ENCODE assay signal across 9 cellular contexts in the genomic region with DNA sequence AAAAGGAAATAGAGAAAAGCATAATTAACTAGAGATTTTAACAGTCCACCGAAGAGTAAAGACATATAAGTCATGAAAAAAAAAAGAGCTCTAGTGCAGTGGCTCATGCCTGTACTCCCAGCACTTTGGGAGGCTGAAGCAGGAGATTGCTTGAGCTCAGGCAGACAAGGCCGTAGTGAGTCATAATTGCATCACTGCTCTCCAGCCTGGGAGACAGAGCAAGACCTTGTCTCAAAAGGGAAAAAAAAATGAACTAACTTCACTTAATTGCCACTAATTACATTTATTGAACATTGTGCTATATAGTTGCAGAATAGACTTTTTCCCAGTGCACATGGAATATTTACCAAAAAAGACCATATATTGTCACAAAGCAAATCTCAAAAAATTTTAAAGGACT.
DNase-seq lines count a peak whose midpoint lies in the region; ATAC-seq, FAIRE-seq and TF ChIP-seq lines count a peak whose summit lies in the region.
"Had no signal": no experiment of that assay in that cellular context is flagged by ENCODE, and none has a peak within 500 bp of the region (broad histone marks: within the 10 kb centered on the region; RNA-seq: fewer than 3 reads in every experiment).

No MANE protein-coding gene starts in this region.

- TF ChIP-seq POLR2A in GM12891 (IDR thresholded peaks at IDR 0.05; ENCODE audit: low read depth, low read length) (no peak), GM12878 (IDR thresholded peaks at IDR 0.05; ENCODE audit: low read depth, low read length) (no peak)

- POLR2A ChIA-PET in GM12878 (lab: Charles Lee), result no interaction called here
- POLR2A ChIA-PET in GM10248 (lab: Yijun Ruan, JAX), result no interaction called here

- H3K9me3 ChIP-seq in GM12878 (replicated peaks; ENCODE audit: control insufficient read depth, insufficient read depth, low read length), result no peaks in the 10 kb centered on the region; the same call in 2 of the 3 replicates

- TF ChIP-seq EP300 in GM12878 (IDR thresholded peaks at IDR 0.05; ENCODE audit: borderline replicate concordance in 1 of 2, control insufficient read depth in 1 of 2, low read depth in 2 of 2, low read length in 2 of 2), result no peak

- H4K20me1 ChIP-seq in GM12878 (ENCODE audit: control insufficient read depth, insufficient read depth), result no peaks in the 10 kb centered on the region

- in situ Hi-C loops in GM12878 (cut with MboI), result no loop called here

- DNase-seq in GM12891 (ENCODE audit: insufficient read length, low spot score) (no peak), NCI-H1105 treated with DMSO at 0.1 percent for 48 hours (lab: John Stamatoyannopoulos, UW) (peak; percentile 9), GM12878 (ENCODE audit: low read depth, low spot score) (no peak), non-pigmented ciliary epithelial cell (ENCODE audit: low read depth) (peak; percentile 86), anterior cingulate cortex (lab: John Stamatoyannopoulos, UW) (no peak), GM10248 (ENCODE audit: extremely low spot score) (no peak)
- no peak for DNase-seq in activated CD4-positive, CD25-positive, alpha-beta regulatory T cell (lab: John Stamatoyannopoulos, UW)
- DNase-seq: midbrain; stimulated activated CD4-positive, alpha-beta T cell treated with anti-CD3 and anti-CD28 coated beads, Interleukin-4, amount 100 ng/mL, for 24 hours had no signal

- TF ChIP-seq CTCF in GM12878 (IDR thresholded peaks at IDR 0.05 in 2 of 3, conservative IDR thresholded peaks at IDR 0.05 in 1 of 3; ENCODE audit: control insufficient read depth in 2 of 3, extremely low read depth in 1 of 3, insufficient read depth in 1 of 3, low read depth in 3 of 3, low read length in 3 of 3) (no peak), GM10248 (IDR thresholded peaks at IDR 0.05; ENCODE audit: control extremely low read depth, extremely low read depth, low read depth, missing control alignments) (no peak)

- RAD21 ChIA-PET in GM12878 (lab: Charles Lee; ENCODE audit: unreplicated experiment), result no interaction called here

- no peaks in the 10 kb centered on the region for H3K27me3 ChIP-seq in GM12878 (replicated peaks in 1 of 2; ENCODE audit: control insufficient read depth in 2 of 2, insufficient read depth in 2 of 2, low read length in 1 of 2)

- FAIRE-seq in GM12891 (lab: Jason Lieb, UNC) (peak; percentile 40), GM12878 (lab: Jason Lieb, UNC) (peak; percentile 27)

- peak; percentile 36; the same call in 1 of the 3 replicates for ATAC-seq in GM12878

- H3K4me3 ChIP-seq in GM12878, result no peak overlapping the region

- CTCF ChIA-PET in GM12878 (lab: Yijun Ruan, JAX) (no interaction called here), GM10248 (lab: Yijun Ruan, JAX) (interaction anchor here (1.4 kb wide), 1 partner anchor 11 kb away, joined by 3 read pairs; no protein-coding TSS in a partner anchor)

- no peak for TF ChIP-seq RAD21 in GM12878 (IDR thresholded peaks at IDR 0.05; ENCODE audit: insufficient read depth, low read depth, low read length)

- SMC1A ChIA-PET in GM12878 (lab: Charles Lee; ENCODE audit: uncharacterized antibody, unreplicated experiment), result interaction anchor here (0.6 to 0.9 kb wide), 3 partner anchors 266 to 1353 kb away, joined by 3 read pairs; no protein-coding TSS in a partner anchor

- H3K4me1 ChIP-seq in GM12878 (ENCODE audit: control insufficient read depth, insufficient read depth, low read length), result no peaks in the 10 kb centered on the region

- WGBS in GM12878 (ENCODE audit: insufficient coverage, insufficient replicate concordance, low lambda C conversion rate, missing lambda C conversion rate), result 48% methylated on average over 2 of the region's 2 CpGs

- H2AFZ ChIP-seq in GM12878 (ENCODE audit: control insufficient read depth, low read depth, low read length), result no peak overlapping the region

- H3K27ac ChIP-seq in GM12878 (ENCODE audit: control insufficient read depth, insufficient read depth), result no peak overlapping the region

- BruUV-seq in GM12878 (replicated peaks; lab: Mats Ljungman, UMichigan), result no TSS peak

- no peaks in the 10 kb centered on the region for H3K36me3 ChIP-seq in GM12878 (ENCODE audit: control insufficient read depth in 2 of 2, insufficient read depth in 2 of 2, low read length in 1 of 2)

- no peaks in the 10 kb centered on the region for H3K79me2 ChIP-seq in GM12878 (ENCODE audit: control insufficient read depth, insufficient read depth, low read length)

- intact Hi-C loops in GM12878 (cut with micrococcal nuclease; ENCODE audit: unreplicated experiment), result no loop called here

- H3K4me2 ChIP-seq in GM12878 (ENCODE audit: control insufficient read depth, insufficient read depth), result no peak overlapping the region

- no peak overlapping the region for H3K9ac ChIP-seq in GM12878 (ENCODE audit: control insufficient read depth, insufficient read depth, low read length)

TF ChIP-seq in GM12891, 5 proteins besides CTCF, POLR2A, EP300 and RAD21:
- no peak for TF ChIP-seq POLR2AphosphoS5 (IDR thresholded peaks at IDR 0.05; ENCODE audit: low read depth, low read length)
- TF ChIP-seq POU2F2 (IDR thresholded peaks at IDR 0.05; ENCODE audit: low read depth, low read length), result no peak
- TF ChIP-seq SPI1 (IDR thresholded peaks at IDR 0.05; ENCODE audit: low read depth, low read length), result no peak
- TF ChIP-seq PAX5 (IDR thresholded peaks at IDR 0.05; ENCODE audit: insufficient read depth, low read length, severe bottlenecking), result no peak
- no peak for TF ChIP-seq TAF1 (IDR thresholded peaks at IDR 0.05; ENCODE audit: low read depth, low read length)

TF ChIP-seq in GM12878, 131 proteins besides CTCF, POLR2A, EP300 and RAD21:
- TF ChIP-seq POU2F2 (IDR thresholded peaks at IDR 0.05; ENCODE audit: borderline replicate concordance, low read depth, low read length) (no peak), SMAD5 (IDR thresholded peaks at IDR 0.05; ENCODE audit: low read depth) (no peak), ASH2L (IDR thresholded peaks at IDR 0.05; ENCODE audit: borderline replicate concordance, low read depth) (no peak), CEBPB (IDR thresholded peaks at IDR 0.05; ENCODE audit: borderline replicate concordance in 1 of 2, low read depth in 2 of 2, low read length in 2 of 2) (no peak), BACH1 (IDR thresholded peaks at IDR 0.05; ENCODE audit: borderline replicate concordance) (no peak), KDM1A (IDR thresholded peaks at IDR 0.05; ENCODE audit: borderline replicate concordance) (no peak), IRF4 (IDR thresholded peaks at IDR 0.05; ENCODE audit: low read depth, low read length) (no peak), RUNX3 (IDR thresholded peaks at IDR 0.05; ENCODE audit: low read length) (no peak), BCL3 (IDR thresholded peaks at IDR 0.05; ENCODE audit: borderline replicate concordance, insufficient read depth, low read depth, low read length, poor library complexity, severe bottlenecking) (no peak)
- TF ChIP-seq, protein P1, sequence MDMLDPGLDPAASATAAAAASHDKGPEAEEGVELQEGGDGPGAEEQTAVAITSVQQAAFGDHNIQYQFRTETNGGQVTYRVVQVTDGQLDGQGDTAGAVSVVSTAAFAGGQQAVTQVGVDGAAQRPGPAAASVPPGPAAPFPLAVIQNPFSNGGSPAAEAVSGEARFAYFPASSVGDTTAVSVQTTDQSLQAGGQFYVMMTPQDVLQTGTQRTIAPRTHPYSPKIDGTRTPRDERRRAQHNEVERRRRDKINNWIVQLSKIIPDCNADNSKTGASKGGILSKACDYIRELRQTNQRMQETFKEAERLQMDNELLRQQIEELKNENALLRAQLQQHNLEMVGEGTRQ (IDR thresholded peaks at IDR 0.05; ENCODE audit: borderline replicate concordance, low read depth, low read length), result no peak

Comparison
In these comparisons a context has a peak if more than half of its experiments do, and no peak if none do; other contexts are left out.
1. DNase-seq: peak in NCI-H1105 treated with DMSO at 0.1 percent for 48 hours (single experiment) and non-pigmented ciliary epithelial cell (single experiment); none in GM12891 (single experiment), GM12878 (single experiment), activated CD4-positive, CD25-positive, alpha-beta regulatory T cell (0 of 4), anterior cingulate cortex (0 of 58) and GM10248 (single experiment).